Comparison of ENCODE assay signal across 8 cellular contexts in genomic region chr20:408843-409696, GRCh38. TPM values are rescaled to one million over a fixed set of nuclear protein-coding genes. Genes with fewer than 3 reads are reported as not detected.
DNase-seq lines count a peak whose midpoint lies in the region; ATAC-seq and TF ChIP-seq lines count a peak whose summit lies in the region.

No MANE protein-coding gene starts in this region.

- peak; percentile 31 for ATAC-seq in GM21528 (IDR thresholded peaks at IDR 0.05; ENCODE audit: low FRiP score, unreplicated experiment)
- peak; percentile 4 for ATAC-seq in upper lobe of right lung
- ATAC-seq in HG03442 (IDR thresholded peaks at IDR 0.05; ENCODE audit: unreplicated experiment): no peak

- peak overlapping the region; percentile 88 for H3K4me3 ChIP-seq in DOHH2 (ENCODE audit: low read length)
- peak overlapping the region; percentile 97 for H3K4me3 ChIP-seq in brain microvascular endothelial cell (ENCODE audit: low read depth, low read length)
- peak overlapping the region; percentile 94 for H3K4me3 ChIP-seq in mononuclear cell (ENCODE audit: low read length)
- H3K4me3 ChIP-seq in upper lobe of right lung: peak overlapping the region; percentile 100

- no peaks in the 10 kb centered on the region for H4K20me1 ChIP-seq in DOHH2 (ENCODE audit: control insufficient read depth, insufficient read depth, low read depth, low read length)

- no peaks in the 10 kb centered on the region for H3K9me2 ChIP-seq in DOHH2 (replicated peaks; ENCODE audit: control insufficient read depth, low read length)

- in situ Hi-C loops in brain microvascular endothelial cell (cut with HindIII; ENCODE audit: low pct_ligation_motif_present, low sequenced_read_pairs): no loop called here

- H3K4me2 ChIP-seq in DOHH2 (ENCODE audit: low read length): peak overlapping the region; percentile 70

- H3F3A ChIP-seq in DOHH2 (ENCODE audit: control insufficient read depth, insufficient read depth): peaks cover 3% of the 10 kb centered on the region; the same call in 1 of the 2 replicates

- peaks cover 14% of the 10 kb centered on the region for H3K79me2 ChIP-seq in DOHH2 (ENCODE audit: control insufficient read depth, low read length)

- no peak for TF ChIP-seq CTCF in DOHH2 (IDR thresholded peaks at IDR 0.05; ENCODE audit: low read depth, low read length, poor library complexity, severe bottlenecking)
- TF ChIP-seq CTCF in brain microvascular endothelial cell (IDR thresholded peaks at IDR 0.05; ENCODE audit: low read depth, low read length, missing control alignments): no peak
- no peak for TF ChIP-seq CTCF in upper lobe of right lung (IDR thresholded peaks at IDR 0.05)

- H3K27ac ChIP-seq in DOHH2 (ENCODE audit: low read depth, low read length): peak overlapping the region; percentile 46; the same call in 1 of the 2 replicates
- H3K27ac ChIP-seq in brain microvascular endothelial cell: peak overlapping the region; percentile 94
- peak overlapping the region; percentile 93 for H3K27ac ChIP-seq in upper lobe of right lung

- H3K27me3 ChIP-seq in DOHH2 (ENCODE audit: control insufficient read depth, low read length) (no peaks in the 10 kb centered on the region), brain microvascular endothelial cell (replicated peaks) (no peaks in the 10 kb centered on the region), mononuclear cell (ENCODE audit: insufficient read depth, low read length) (no peaks in the 10 kb centered on the region), upper lobe of right lung (no peaks in the 10 kb centered on the region)

- H3K36me3 ChIP-seq in DOHH2 (ENCODE audit: control insufficient read depth, low read length): peaks cover 18% of the 10 kb centered on the region
- H3K36me3 ChIP-seq in brain microvascular endothelial cell (replicated peaks): peaks cover 11% of the 10 kb centered on the region
- H3K36me3 ChIP-seq in upper lobe of right lung: peaks cover 24% of the 10 kb centered on the region

- H3K4me1 ChIP-seq in DOHH2 (ENCODE audit: control insufficient read depth, low read length) (peaks cover 26% of the 10 kb centered on the region), mononuclear cell (ENCODE audit: insufficient read depth, low read length) (peaks cover 33% of the 10 kb centered on the region), upper lobe of right lung (peaks cover 20% of the 10 kb centered on the region)

- H3K9me3 ChIP-seq in DOHH2 (ENCODE audit: control insufficient read depth, insufficient read depth, low read length) (no peaks in the 10 kb centered on the region), mononuclear cell (ENCODE audit: low read depth, low read length) (no peaks in the 10 kb centered on the region), upper lobe of right lung (no peaks in the 10 kb centered on the region)

- intact Hi-C loops in upper lobe of right lung (cut with DNase I): no loop called here

- DNase-seq in NAMALWA (ENCODE audit: low spot score) (peak; percentile 50), brain microvascular endothelial cell (no peak), upper lobe of right lung (no peak), NCI-H2029 treated with DMSO at 0.1 percent for 48 hours (lab: John Stamatoyannopoulos, UW) (no peak)

RNA-seq across cellular contexts. Expression of gene RBCK1, which starts 1.0 kb away (rescaled TPM):
- 49.4 TPM for total RNA-seq in mononuclear cell
- 101 TPM for total RNA-seq in upper lobe of right lung

RNA-seq across cellular contexts. Expression of gene TRIB3, which starts 28.5 kb away (rescaled TPM):
- total RNA-seq in mononuclear cell (4.8 TPM), upper lobe of right lung (16.8 TPM)

RNA-seq across cellular contexts. Expression of gene TBC1D20, which starts 53.3 kb away (rescaled TPM):
- total RNA-seq in mononuclear cell (16.2 TPM), upper lobe of right lung (38.4 TPM)
